ENCODE assay signal across 1 cellular context in genomic region chr5:82623094-82623514, GRCh38.
A peak's percentile ranks its signal among the peaks of the same experiment; 100 is the strongest.
TF ChIP-seq lines count a peak whose summit lies in the region.

No MANE protein-coding gene starts in this region.

TF ChIP-seq in HepG2, 621 proteins besides CTCF, POLR2A, EP300 and RAD21 (continued from another document):
- TF ChIP-seq HNF1A (IDR thresholded peaks at IDR 0.05; ENCODE audit: low read depth) = peak; percentile 96
- TF ChIP-seq HNF1A (CRISPR knock-in tag; IDR thresholded peaks at IDR 0.05; ENCODE audit: borderline replicate concordance) = peak; percentile 96
- TF ChIP-seq NPAS2 (CRISPR knock-in tag; IDR thresholded peaks at IDR 0.05; ENCODE audit: borderline replicate concordance) = no peak
- TF ChIP-seq ATF2 (CRISPR knock-in tag; IDR thresholded peaks at IDR 0.05) = 0 out of 2 replicates have a peak, but pooled peaks have one; percentile 5
- TF ChIP-seq RFXAP (CRISPR knock-in tag; IDR thresholded peaks at IDR 0.05; ENCODE audit: borderline replicate concordance) = no peak
- peak; percentile 59; the same call in 1 of the 2 replicates for TF ChIP-seq ZSCAN5A (CRISPR knock-in tag; IDR thresholded peaks at IDR 0.05; ENCODE audit: borderline replicate concordance)
- 0 out of 2 replicates have a peak, but pooled peaks have one; percentile 65 for TF ChIP-seq ZNF280D (CRISPR knock-in tag; IDR thresholded peaks at IDR 0.05)
- no peak for TF ChIP-seq NFKBIZ (CRISPR knock-in tag; IDR thresholded peaks at IDR 0.05)
- TF ChIP-seq IRF2 (CRISPR knock-in tag; IDR thresholded peaks at IDR 0.05) = peak; percentile 64
- no peak for TF ChIP-seq HMGA1 (CRISPR knock-in tag; conservative IDR thresholded peaks at IDR 0.05)
- TF ChIP-seq ZNF331 (CRISPR knock-in tag; IDR thresholded peaks at IDR 0.05) = peak; percentile 60; the same call in 1 of the 2 replicates
- peak; percentile 39; the same call in 1 of the 2 replicates for TF ChIP-seq ZNF205 (CRISPR knock-in tag; IDR thresholded peaks at IDR 0.05)
- peak; percentile 68; the same call in 1 of the 2 replicates for TF ChIP-seq HNRNPUL1 (IDR thresholded peaks at IDR 0.05; ENCODE audit: low read depth, low read length)
- 0 out of 2 replicates have a peak, but pooled peaks have one; percentile 54 for TF ChIP-seq NCOR1 (IDR thresholded peaks at IDR 0.05; ENCODE audit: borderline replicate concordance, low read length)
- TF ChIP-seq ZKSCAN1 (IDR thresholded peaks at IDR 0.05; ENCODE audit: low read length) = no peak
- TF ChIP-seq FOXA3 (CRISPR knock-in tag; IDR thresholded peaks at IDR 0.05) = peak; percentile 68
- TF ChIP-seq MXD1 (CRISPR knock-in tag; IDR thresholded peaks at IDR 0.05) = no peak
